Comparison of ENCODE assay signal across 9 cellular contexts in genomic region chr7:46764100-46764941, GRCh38.
DNase-seq lines count a peak whose midpoint lies in the region; ATAC-seq and TF ChIP-seq lines count a peak whose summit lies in the region.
"Had no signal": no experiment of that assay in that cellular context is flagged by ENCODE, and none has a peak within 500 bp of the region (broad histone marks: within the 10 kb centered on the region; RNA-seq: fewer than 3 reads in every experiment).

No MANE protein-coding gene starts in this region.

- no peak overlapping the region for H2BK5ac ChIP-seq in mesenchymal stem cell (ENCODE audit: low read depth, low read length, poor library complexity, severe bottlenecking)

- H2BK12ac ChIP-seq in mesenchymal stem cell (ENCODE audit: low read length in 2 of 2), result peak overlapping the region; percentile 55 to 87

- H3K27me3 ChIP-seq in BJ (ENCODE audit: control insufficient read depth, insufficient read depth, low read length) (no peaks in the 10 kb centered on the region), mesenchymal stem cell (ENCODE audit: control insufficient read depth in 1 of 2, insufficient read depth in 1 of 2, low read length in 2 of 2) (peaks cover 0 to 7% of the 10 kb centered on the region in 2 experiments)

- 61% methylated on average over 4 of the region's 4 CpGs for WGBS in mesenchymal stem cell

- peak overlapping the region; percentile 57 to 62 for H3K4ac ChIP-seq in mesenchymal stem cell (ENCODE audit: low read depth in 1 of 2, low read length in 2 of 2)

- CTCF ChIA-PET in BJ (lab: Yijun Ruan, JAX), result no interaction called here

- peak overlapping the region; percentile 58 for H3K27ac ChIP-seq in mesenchymal stem cell (ENCODE audit: low read length, poor library complexity, severe bottlenecking)

- no peak overlapping the region for H2AFZ ChIP-seq in mesenchymal stem cell (ENCODE audit: low read depth, low read length)

- H3K9me3 ChIP-seq in mesenchymal stem cell (ENCODE audit: control insufficient read depth, low read length), result peaks cover 28% of the 10 kb centered on the region

- H3K36me3 ChIP-seq in BJ (ENCODE audit: control insufficient read depth, insufficient read depth, low read length), result no peaks in the 10 kb centered on the region
- no peaks in the 10 kb centered on the region for H3K36me3 ChIP-seq in mesenchymal stem cell (ENCODE audit: control insufficient read depth in 1 of 2, insufficient read depth in 2 of 2, low read depth in 1 of 2, low read length in 2 of 2)

- H4K8ac ChIP-seq in mesenchymal stem cell (ENCODE audit: low read length), result peak overlapping the region; percentile 62

- POLR2A ChIA-PET in BJ (lab: Charles Lee), result no interaction called here

- no peaks in the 10 kb centered on the region for H3K79me1 ChIP-seq in mesenchymal stem cell (replicated peaks; ENCODE audit: low read length, poor library complexity, severe bottlenecking)

- TF ChIP-seq CTCF in BJ (IDR thresholded peaks at IDR 0.05; ENCODE audit: insufficient read depth, low read depth, low read length), result no peak

- H3K9ac ChIP-seq in mesenchymal stem cell (ENCODE audit: low read length), result no peak overlapping the region

- H3K14ac ChIP-seq in mesenchymal stem cell (ENCODE audit: low read length in 2 of 2), result no peak overlapping the region

- no peak overlapping the region for H3K23ac ChIP-seq in mesenchymal stem cell (ENCODE audit: low read length in 2 of 2)

- peaks cover 5% of the 10 kb centered on the region for H3K4me1 ChIP-seq in mesenchymal stem cell (ENCODE audit: control insufficient read depth, insufficient read depth, low read depth, low read length)

- H2BK120ac ChIP-seq in mesenchymal stem cell (ENCODE audit: low read depth, low read length), result peak overlapping the region; percentile 74

- no peak overlapping the region for H2AK5ac ChIP-seq in mesenchymal stem cell (ENCODE audit: low read length, severe bottlenecking)

- no peak overlapping the region for H2BK15ac ChIP-seq in mesenchymal stem cell (ENCODE audit: low read depth, poor library complexity, severe bottlenecking)

- DNase-seq in BJ (ENCODE audit: low read depth) (peak; percentile 67), HPDE6-E6E7 (ENCODE audit: extremely low spot score) (peak; percentile 84), brain pericyte (ENCODE audit: low read depth, low spot score) (peak; percentile 84), mesenchymal stem cell (peak; percentile 95), cortex of kidney (lab: John Stamatoyannopoulos, UW) (no peak), islet precursor cell (no peak), NCI-H2171 treated with DMSO at 0.1 percent for 48 hours (lab: John Stamatoyannopoulos, UW) (no peak)
- DNase-seq: KG1 had no signal

- peak overlapping the region; percentile 80 to 93 for H3K18ac ChIP-seq in mesenchymal stem cell (ENCODE audit: low read depth in 1 of 2, low read length in 2 of 2)

- ATAC-seq in HG02610 (IDR thresholded peaks at IDR 0.05; ENCODE audit: unreplicated experiment), result no peak

- H3K4me2 ChIP-seq in mesenchymal stem cell (ENCODE audit: low read length, poor library complexity, severe bottlenecking), result no peak overlapping the region

- peak overlapping the region; percentile 20 for H4K91ac ChIP-seq in mesenchymal stem cell (ENCODE audit: low read length)

- no peak overlapping the region for H3K4me3 ChIP-seq in BJ (ENCODE audit: low read depth, low read length)
- H3K4me3 ChIP-seq in mesenchymal stem cell (ENCODE audit: insufficient read depth in 1 of 2, low read depth in 1 of 2, low read length in 2 of 2), result no peak overlapping the region

Comparison
In these comparisons a context has a peak if more than half of its experiments do, and no peak if none do; other contexts are left out.
1. DNase-seq: peak in BJ (single experiment), HPDE6-E6E7 (single experiment), brain pericyte (single experiment) and mesenchymal stem cell (single experiment); none in cortex of kidney (single experiment), islet precursor cell (single experiment) and NCI-H2171 treated with DMSO at 0.1 percent for 48 hours (single experiment).